Comparison of ENCODE assay signal across 8 cellular contexts in the genomic region with DNA sequence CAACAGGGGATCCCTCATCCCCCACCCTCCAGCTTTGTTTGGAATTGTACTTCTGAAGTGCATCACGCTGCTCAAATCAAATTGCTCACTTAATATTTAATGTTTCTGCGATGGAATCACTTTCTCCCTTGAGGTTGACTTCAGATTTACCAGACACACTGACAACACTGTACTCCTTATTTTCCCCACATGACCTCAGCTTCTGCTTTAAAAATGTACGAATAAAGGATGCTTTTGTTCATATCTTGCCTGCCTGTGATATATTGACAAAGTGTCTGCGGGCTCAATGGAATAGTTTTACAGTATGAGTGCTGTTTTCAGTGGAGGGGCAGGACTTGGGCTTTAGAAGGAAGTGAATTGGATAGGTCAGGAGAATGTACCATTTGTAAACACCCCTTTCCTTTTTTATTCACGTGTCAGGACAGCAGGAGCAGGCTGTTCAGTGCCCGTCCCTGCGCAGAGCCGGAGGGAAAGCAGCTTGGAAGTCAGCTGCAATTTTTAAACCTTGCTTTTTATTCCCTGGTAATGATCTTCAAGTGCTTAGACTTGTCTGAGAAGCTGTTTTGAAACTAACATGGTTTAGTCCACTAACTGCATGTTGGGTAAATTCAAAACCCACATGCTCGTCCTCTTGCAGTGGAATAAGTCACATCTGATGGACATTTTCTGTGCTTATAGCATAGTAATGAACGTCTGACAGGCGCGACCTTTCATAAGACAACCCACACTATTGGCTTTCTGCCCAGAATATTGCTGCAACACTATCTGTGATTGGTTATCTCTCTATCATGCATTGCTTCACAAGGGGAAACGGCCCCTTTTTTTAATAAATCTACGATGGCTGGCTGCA. TPM values are rescaled to one million over a fixed set of nuclear protein-coding genes. Genes with fewer than 3 reads are reported as not detected.
DNase-seq lines count a peak whose midpoint lies in the region; FAIRE-seq and TF ChIP-seq lines count a peak whose summit lies in the region.

No MANE protein-coding gene starts in this region.

- FAIRE-seq in small intestine (lab: Jason Lieb, UNC), result no peak

- 2 to 5% (median 3%) methylated on average over 14 of the region's 14 CpGs for WGBS in small intestine, 3 donors

- peaks cover 3% of the 10 kb centered on the region; the same call in 1 of the 2 replicates for H3K36me3 ChIP-seq in GM06990 (ENCODE audit: control insufficient read depth, insufficient read depth, low read length)
- no peaks in the 10 kb centered on the region for H3K36me3 ChIP-seq in HAP-1 (replicated peaks)
- H3K36me3 ChIP-seq in small intestine (ENCODE audit: control insufficient read depth in 2 of 2, insufficient read depth in 2 of 2, low read length in 2 of 2), result peaks cover 0 to 3% of the 10 kb centered on the region in 2 donors

- peak overlapping the region; percentile 51 for H3K4me3 ChIP-seq in GM06990 (replicated peaks; ENCODE audit: low read depth, low read length)
- peak overlapping the region; percentile 35 for H3K4me3 ChIP-seq in HAP-1
- H3K4me3 ChIP-seq in small intestine (ENCODE audit: low read depth in 1 of 2, low read length in 2 of 2), result peak overlapping the region in 1 of 2 donors; percentile 43

- H3K9me3 ChIP-seq in HAP-1 (no peaks in the 10 kb centered on the region), small intestine (ENCODE audit: control insufficient read depth, low read depth) (no peaks in the 10 kb centered on the region)

- no peak for TF ChIP-seq CTCF in GM06990 (IDR thresholded peaks at IDR 0.05; ENCODE audit: insufficient read depth, low read length, poor library complexity, severe bottlenecking)

- in situ Hi-C loops in HAP-1 (cut with MboI; ENCODE audit: low sequenced_read_pairs), result no loop called here

- no peaks in the 10 kb centered on the region for H3K27me3 ChIP-seq in GM06990 (replicated peaks; ENCODE audit: control insufficient read depth, insufficient read depth, low read length)
- H3K27me3 ChIP-seq in HAP-1 (ENCODE audit: low read depth), result no peaks in the 10 kb centered on the region
- H3K27me3 ChIP-seq in small intestine (ENCODE audit: control insufficient read depth in 2 of 2, insufficient read depth in 2 of 2, low read length in 2 of 2), result no peaks in the 10 kb centered on the region

- peak overlapping the region; percentile 89 to 95 for H3K27ac ChIP-seq in small intestine (ENCODE audit: low read depth in 1 of 2, low read length in 1 of 2)

- H3K4me1 ChIP-seq in HAP-1, result peaks cover 31% of the 10 kb centered on the region
- H3K4me1 ChIP-seq in small intestine (ENCODE audit: control insufficient read depth in 2 of 2, insufficient read depth in 1 of 2, low read depth in 1 of 2, low read length in 1 of 2), result peaks cover 10 to 33% of the 10 kb centered on the region in 2 donors

- DNase-seq in GM06990 (ENCODE audit: extremely low read depth, insufficient read length) (peak; percentile 78), HAP-1 (ENCODE audit: low spot score in 2 of 2) (peak; percentile 74 to 93), MV-4-11 (lab: John Stamatoyannopoulos, UW) (peak; percentile 98), SW 1271 (lab: John Stamatoyannopoulos, UW) (peak; percentile 18 to 84), brain pericyte (ENCODE audit: low read depth, low spot score) (peak; percentile 83), inferior parietal cortex (ENCODE audit: extremely low spot score) (peak; percentile 78), small intestine (peak; percentile 90), GM19240 (ENCODE audit: insufficient read length, low spot score) (no peak)

RNA-seq across cellular contexts. Expression of a gene that starts 29.9 kb away (rescaled TPM):
- 10 to 100 TPM; 39.6 to 41.2 (median 40.0) TPM for polyA plus RNA-seq in small intestine
